ENCODE assay signal across 1 cellular context in the genomic region with DNA sequence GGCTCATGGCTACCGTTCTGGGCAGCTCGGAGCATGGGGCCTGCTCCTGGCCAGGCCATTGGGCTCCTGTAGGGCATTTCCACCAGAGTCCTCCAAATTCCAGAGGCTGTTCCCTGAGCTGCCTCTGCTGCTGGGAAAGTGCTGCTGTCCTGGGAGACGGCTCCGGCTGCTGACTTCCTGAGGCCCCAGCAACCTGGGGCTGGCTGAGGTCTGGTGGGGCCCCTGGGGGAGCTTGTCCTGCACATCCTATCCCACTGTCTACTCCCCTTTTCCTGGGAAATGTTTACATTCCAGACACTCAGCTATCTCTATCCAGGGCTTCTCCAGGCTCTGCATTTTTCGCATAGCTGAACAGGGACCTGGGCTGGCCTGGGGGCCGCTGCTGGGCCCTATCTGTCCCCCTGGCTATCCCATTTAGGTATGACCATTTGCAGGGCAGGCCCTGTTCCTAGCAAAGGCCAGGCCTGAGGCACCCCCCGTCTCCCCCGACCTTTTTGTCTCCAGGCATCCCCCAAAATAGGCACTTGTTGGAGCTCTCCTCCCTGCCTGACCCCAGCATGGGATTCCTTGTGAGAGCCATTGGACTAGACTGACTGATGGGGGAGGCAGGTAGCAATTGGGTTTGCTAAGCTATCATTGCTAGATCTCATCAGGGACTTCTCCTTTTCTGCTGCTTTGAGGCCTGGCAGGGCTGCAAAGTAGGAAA.
TF ChIP-seq lines count a peak whose summit lies in the region.

No MANE protein-coding gene starts in this region.

TF ChIP-seq in HepG2, 621 proteins besides CTCF, POLR2A, EP300 and RAD21 (continues in another document):
- TF ChIP-seq ZNF776 (CRISPR knock-in tag; IDR thresholded peaks at IDR 0.05) (no peak), NFE2L1 (CRISPR knock-in tag; IDR thresholded peaks at IDR 0.05; ENCODE audit: borderline replicate concordance) (no peak), CBX1 (IDR thresholded peaks at IDR 0.05; ENCODE audit: low read depth) (no peak), ZFP41 (CRISPR knock-in tag; IDR thresholded peaks at IDR 0.05; ENCODE audit: borderline replicate concordance) (no peak), STAG1 (CRISPR knock-in tag; IDR thresholded peaks at IDR 0.05) (peak; percentile 43), PLRG1 (conservative IDR thresholded peaks at IDR 0.05) (no peak), NBN (conservative IDR thresholded peaks at IDR 0.05) (no peak), TRIM24 (CRISPR knock-in tag; IDR thresholded peaks at IDR 0.05) (no peak), KMT2A (CRISPR knock-in tag; IDR thresholded peaks at IDR 0.05) (0 out of 2 replicates have a peak, but pooled peaks have one; percentile 29), ZBTB7B (CRISPR knock-in tag; IDR thresholded peaks at IDR 0.05) (peak; percentile 97), MBD4 (IDR thresholded peaks at IDR 0.05; ENCODE audit: borderline replicate concordance, low read length) (no peak), ZNF816 (CRISPR knock-in tag; IDR thresholded peaks at IDR 0.05; ENCODE audit: borderline replicate concordance) (no peak), TCF7 (IDR thresholded peaks at IDR 0.05; ENCODE audit: low read depth) (no peak), MBNL3 (CRISPR knock-in tag; conservative IDR thresholded peaks at IDR 0.05) (no peak), ISL2 (CRISPR knock-in tag; IDR thresholded peaks at IDR 0.05) (peak; percentile 82), HNF4A (CRISPR knock-in tag; IDR thresholded peaks at IDR 0.05) (peak; percentile 24; the same call in 1 of the 2 replicates), MEIS1 (CRISPR knock-in tag; IDR thresholded peaks at IDR 0.05; ENCODE audit: borderline replicate concordance) (0 out of 2 replicates have a peak, but pooled peaks have one; percentile 29), JDP2 (CRISPR knock-in tag; IDR thresholded peaks at IDR 0.05; ENCODE audit: borderline replicate concordance) (no peak), ZNF788 (CRISPR knock-in tag; IDR thresholded peaks at IDR 0.05; ENCODE audit: borderline replicate concordance) (peak; percentile 66; the same call in 1 of the 2 replicates), CEBPG (CRISPR knock-in tag; IDR thresholded peaks at IDR 0.05) (0 out of 2 replicates have a peak, but pooled peaks have one; percentile 15), KDM4B (CRISPR knock-in tag; IDR thresholded peaks at IDR 0.05) (0 out of 2 replicates have a peak, but pooled peaks have one; percentile 19), CHCHD3 (CRISPR knock-in tag; IDR thresholded peaks at IDR 0.05) (no peak), RFXAP (CRISPR knock-in tag; IDR thresholded peaks at IDR 0.05; ENCODE audit: borderline replicate concordance) (0 out of 2 replicates have a peak, but pooled peaks have one; percentile 37), ZNF24 (IDR thresholded peaks at IDR 0.05) (no peak), ZNF510 (CRISPR knock-in tag; IDR thresholded peaks at IDR 0.05; ENCODE audit: low read depth) (no peak), HDAC1 (CRISPR knock-in tag; IDR thresholded peaks at IDR 0.05) (0 out of 2 replicates have a peak, but pooled peaks have one; percentile 40), GTF3A (CRISPR knock-in tag; conservative IDR thresholded peaks at IDR 0.05) (no peak), TSC22D2 (CRISPR knock-in tag; IDR thresholded peaks at IDR 0.05; ENCODE audit: borderline replicate concordance) (no peak; the same call in 1 of the 2 replicates), KDM6A (CRISPR knock-in tag; IDR thresholded peaks at IDR 0.05; ENCODE audit: low read depth) (peak; percentile 54; the same call in 1 of the 2 replicates), HHEX (CRISPR knock-in tag; IDR thresholded peaks at IDR 0.05) (no peak), ZNF235 (CRISPR knock-in tag; IDR thresholded peaks at IDR 0.05; ENCODE audit: borderline replicate concordance) (no peak), FOXJ3 (CRISPR knock-in tag; IDR thresholded peaks at IDR 0.05; ENCODE audit: borderline replicate concordance) (peak; percentile 30; the same call in 1 of the 2 replicates), CHD2 (IDR thresholded peaks at IDR 0.05; ENCODE audit: low read depth, low read length) (no peak), U2AF1 (optimal IDR thresholded peaks at IDR 0.05; ENCODE audit: low read depth, low read length) (no peak), HNRNPL (IDR thresholded peaks at IDR 0.05; ENCODE audit: low read depth, low read length) (no peak), PHF20 (CRISPR knock-in tag; IDR thresholded peaks at IDR 0.05) (no peak), KAT8 (CRISPR knock-in tag; IDR thresholded peaks at IDR 0.05) (peak; percentile 75), REL (CRISPR knock-in tag; conservative IDR thresholded peaks at IDR 0.05) (no peak), KLF11 (CRISPR knock-in tag; IDR thresholded peaks at IDR 0.05) (peak; percentile 48; the same call in 1 of the 2 replicates), FOXA3 (CRISPR knock-in tag; IDR thresholded peaks at IDR 0.05) (peak; percentile 78)
- TF ChIP-seq, protein P1, sequence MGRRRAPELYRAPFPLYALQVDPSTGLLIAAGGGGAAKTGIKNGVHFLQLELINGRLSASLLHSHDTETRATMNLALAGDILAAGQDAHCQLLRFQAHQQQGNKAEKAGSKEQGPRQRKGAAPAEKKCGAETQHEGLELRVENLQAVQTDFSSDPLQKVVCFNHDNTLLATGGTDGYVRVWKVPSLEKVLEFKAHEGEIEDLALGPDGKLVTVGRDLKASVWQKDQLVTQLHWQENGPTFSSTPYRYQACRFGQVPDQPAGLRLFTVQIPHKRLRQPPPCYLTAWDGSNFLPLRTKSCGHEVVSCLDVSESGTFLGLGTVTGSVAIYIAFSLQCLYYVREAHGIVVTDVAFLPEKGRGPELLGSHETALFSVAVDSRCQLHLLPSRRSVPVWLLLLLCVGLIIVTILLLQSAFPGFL (CRISPR knock-in tag; IDR thresholded peaks at IDR 0.05): no peak
- TF ChIP-seq, protein P2, sequence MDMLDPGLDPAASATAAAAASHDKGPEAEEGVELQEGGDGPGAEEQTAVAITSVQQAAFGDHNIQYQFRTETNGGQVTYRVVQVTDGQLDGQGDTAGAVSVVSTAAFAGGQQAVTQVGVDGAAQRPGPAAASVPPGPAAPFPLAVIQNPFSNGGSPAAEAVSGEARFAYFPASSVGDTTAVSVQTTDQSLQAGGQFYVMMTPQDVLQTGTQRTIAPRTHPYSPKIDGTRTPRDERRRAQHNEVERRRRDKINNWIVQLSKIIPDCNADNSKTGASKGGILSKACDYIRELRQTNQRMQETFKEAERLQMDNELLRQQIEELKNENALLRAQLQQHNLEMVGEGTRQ (IDR thresholded peaks at IDR 0.05; ENCODE audit: low read depth, low read length): no peak
- TF ChIP-seq, protein P2 (CRISPR knock-in tag; IDR thresholded peaks at IDR 0.05; ENCODE audit: borderline replicate concordance): no peak
- TF ChIP-seq, protein P3, sequence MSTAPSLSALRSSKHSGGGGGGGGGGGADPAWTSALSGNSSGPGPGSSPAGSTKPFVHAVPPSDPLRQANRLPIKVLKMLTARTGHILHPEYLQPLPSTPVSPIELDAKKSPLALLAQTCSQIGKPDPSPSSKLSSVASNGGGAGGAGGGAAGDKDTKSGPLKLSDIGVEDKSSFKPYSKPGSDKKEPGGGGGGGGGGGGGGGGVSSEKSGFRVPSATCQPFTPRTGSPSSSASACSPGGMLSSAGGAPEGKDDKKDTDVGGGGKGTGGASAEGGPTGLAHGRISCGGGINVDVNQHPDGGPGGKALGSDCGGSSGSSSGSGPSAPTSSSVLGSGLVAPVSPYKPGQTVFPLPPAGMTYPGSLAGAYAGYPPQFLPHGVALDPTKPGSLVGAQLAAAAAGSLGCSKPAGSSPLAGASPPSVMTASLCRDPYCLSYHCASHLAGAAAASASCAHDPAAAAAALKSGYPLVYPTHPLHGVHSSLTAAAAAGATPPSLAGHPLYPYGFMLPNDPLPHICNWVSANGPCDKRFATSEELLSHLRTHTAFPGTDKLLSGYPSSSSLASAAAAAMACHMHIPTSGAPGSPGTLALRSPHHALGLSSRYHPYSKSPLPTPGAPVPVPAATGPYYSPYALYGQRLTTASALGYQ (CRISPR knock-in tag; IDR thresholded peaks at IDR 0.05): peak; percentile 65; the same call in 1 of the 2 replicates
- TF ChIP-seq, protein P4, sequence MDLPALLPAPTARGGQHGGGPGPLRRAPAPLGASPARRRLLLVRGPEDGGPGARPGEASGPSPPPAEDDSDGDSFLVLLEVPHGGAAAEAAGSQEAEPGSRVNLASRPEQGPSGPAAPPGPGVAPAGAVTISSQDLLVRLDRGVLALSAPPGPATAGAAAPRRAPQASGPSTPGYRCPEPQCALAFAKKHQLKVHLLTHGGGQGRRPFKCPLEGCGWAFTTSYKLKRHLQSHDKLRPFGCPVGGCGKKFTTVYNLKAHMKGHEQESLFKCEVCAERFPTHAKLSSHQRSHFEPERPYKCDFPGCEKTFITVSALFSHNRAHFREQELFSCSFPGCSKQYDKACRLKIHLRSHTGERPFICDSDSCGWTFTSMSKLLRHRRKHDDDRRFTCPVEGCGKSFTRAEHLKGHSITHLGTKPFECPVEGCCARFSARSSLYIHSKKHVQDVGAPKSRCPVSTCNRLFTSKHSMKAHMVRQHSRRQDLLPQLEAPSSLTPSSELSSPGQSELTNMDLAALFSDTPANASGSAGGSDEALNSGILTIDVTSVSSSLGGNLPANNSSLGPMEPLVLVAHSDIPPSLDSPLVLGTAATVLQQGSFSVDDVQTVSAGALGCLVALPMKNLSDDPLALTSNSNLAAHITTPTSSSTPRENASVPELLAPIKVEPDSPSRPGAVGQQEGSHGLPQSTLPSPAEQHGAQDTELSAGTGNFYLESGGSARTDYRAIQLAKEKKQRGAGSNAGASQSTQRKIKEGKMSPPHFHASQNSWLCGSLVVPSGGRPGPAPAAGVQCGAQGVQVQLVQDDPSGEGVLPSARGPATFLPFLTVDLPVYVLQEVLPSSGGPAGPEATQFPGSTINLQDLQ (CRISPR knock-in tag; IDR thresholded peaks at IDR 0.05): no peak
- TF ChIP-seq, protein P5, sequence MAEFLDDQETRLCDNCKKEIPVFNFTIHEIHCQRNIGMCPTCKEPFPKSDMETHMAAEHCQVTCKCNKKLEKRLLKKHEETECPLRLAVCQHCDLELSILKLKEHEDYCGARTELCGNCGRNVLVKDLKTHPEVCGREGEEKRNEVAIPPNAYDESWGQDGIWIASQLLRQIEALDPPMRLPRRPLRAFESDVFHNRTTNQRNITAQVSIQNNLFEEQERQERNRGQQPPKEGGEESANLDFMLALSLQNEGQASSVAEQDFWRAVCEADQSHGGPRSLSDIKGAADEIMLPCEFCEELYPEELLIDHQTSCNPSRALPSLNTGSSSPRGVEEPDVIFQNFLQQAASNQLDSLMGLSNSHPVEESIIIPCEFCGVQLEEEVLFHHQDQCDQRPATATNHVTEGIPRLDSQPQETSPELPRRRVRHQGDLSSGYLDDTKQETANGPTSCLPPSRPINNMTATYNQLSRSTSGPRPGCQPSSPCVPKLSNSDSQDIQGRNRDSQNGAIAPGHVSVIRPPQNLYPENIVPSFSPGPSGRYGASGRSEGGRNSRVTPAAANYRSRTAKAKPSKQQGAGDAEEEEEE (CRISPR knock-in tag; IDR thresholded peaks at IDR 0.05; ENCODE audit: borderline replicate concordance): no peak
- TF ChIP-seq, protein P6, sequence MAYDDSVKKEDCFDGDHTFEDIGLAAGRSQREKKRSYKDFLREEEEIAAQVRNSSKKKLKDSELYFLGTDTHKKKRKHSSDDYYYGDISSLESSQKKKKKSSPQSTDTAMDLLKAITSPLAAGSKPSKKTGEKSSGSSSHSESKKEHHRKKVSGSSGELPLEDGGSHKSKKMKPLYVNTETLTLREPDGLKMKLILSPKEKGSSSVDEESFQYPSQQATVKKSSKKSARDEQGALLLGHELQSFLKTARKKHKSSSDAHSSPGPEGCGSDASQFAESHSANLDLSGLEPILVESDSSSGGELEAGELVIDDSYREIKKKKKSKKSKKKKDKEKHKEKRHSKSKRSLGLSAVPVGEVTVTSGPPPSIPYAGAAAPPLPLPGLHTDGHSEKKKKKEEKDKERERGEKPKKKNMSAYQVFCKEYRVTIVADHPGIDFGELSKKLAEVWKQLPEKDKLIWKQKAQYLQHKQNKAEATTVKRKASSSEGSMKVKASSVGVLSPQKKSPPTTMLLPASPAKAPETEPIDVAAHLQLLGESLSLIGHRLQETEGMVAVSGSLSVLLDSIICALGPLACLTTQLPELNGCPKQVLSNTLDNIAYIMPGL (CRISPR knock-in tag; IDR thresholded peaks at IDR 0.05; ENCODE audit: borderline replicate concordance in 1 of 2, low read depth in 1 of 2): peak in 1 of 2 experiments; percentile 53; a peak in 2 of 4 replicates
- TF ChIP-seq, protein P7, sequence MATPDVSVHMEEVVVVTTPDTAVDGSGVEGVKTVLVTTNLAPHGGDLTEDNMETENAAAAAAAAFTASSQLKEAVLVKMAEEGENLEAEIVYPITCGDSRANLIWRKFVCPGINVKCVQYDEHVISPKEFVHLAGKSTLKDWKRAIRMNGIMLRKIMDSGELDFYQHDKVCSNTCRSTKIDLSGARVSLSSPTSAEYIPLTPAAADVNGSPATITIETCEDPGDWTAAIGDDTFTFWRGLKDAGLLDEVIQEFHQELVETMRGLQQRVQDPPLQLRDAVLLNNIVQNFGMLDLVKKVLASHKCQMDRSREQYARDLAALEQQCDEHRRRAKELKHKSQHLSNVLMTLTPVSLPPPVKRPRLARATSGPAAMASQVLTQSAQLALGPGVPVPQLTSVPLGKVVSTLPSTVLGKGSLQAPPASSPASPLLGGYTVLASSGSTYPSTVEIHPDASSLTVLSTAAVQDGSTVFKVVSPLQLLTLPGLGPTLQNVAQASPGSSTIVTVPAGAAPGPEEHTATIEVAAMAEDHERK (CRISPR knock-in tag; IDR thresholded peaks at IDR 0.05; ENCODE audit: low read depth): no peak
- TF ChIP-seq, protein P8, sequence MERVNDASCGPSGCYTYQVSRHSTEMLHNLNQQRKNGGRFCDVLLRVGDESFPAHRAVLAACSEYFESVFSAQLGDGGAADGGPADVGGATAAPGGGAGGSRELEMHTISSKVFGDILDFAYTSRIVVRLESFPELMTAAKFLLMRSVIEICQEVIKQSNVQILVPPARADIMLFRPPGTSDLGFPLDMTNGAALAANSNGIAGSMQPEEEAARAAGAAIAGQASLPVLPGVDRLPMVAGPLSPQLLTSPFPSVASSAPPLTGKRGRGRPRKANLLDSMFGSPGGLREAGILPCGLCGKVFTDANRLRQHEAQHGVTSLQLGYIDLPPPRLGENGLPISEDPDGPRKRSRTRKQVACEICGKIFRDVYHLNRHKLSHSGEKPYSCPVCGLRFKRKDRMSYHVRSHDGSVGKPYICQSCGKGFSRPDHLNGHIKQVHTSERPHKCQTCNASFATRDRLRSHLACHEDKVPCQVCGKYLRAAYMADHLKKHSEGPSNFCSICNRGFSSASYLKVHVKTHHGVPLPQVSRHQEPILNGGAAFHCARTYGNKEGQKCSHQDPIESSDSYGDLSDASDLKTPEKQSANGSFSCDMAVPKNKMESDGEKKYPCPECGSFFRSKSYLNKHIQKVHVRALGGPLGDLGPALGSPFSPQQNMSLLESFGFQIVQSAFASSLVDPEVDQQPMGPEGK (CRISPR knock-in tag; IDR thresholded peaks at IDR 0.05): peak; percentile 99
- TF ChIP-seq, protein P9, sequence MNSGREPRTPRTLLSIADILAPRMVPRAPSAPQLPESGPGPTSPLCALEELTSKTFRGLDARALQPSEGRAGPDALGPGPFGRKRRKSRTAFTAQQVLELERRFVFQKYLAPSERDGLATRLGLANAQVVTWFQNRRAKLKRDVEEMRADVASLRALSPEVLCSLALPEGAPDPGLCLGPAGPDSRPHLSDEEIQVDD (CRISPR knock-in tag; IDR thresholded peaks at IDR 0.05; ENCODE audit: borderline replicate concordance): no peak
